In the genomic region with DNA sequence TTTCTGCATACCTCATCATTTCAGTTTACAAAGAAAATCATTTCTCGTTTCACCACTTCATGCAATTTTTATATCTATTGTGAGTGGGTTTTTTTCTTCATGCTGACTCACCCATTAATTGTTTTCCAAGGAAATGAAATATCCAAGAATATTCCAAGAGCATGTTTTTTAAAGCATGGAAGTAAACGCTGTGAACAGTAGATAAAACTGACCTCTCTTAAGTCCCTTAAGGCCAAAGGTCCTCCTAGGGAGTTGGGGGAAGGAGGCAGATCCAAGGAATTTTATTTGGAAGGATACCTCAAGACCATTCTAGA, we compare ENCODE assay signal across 7 cellular contexts. TPM values are rescaled to one million over a fixed set of nuclear protein-coding genes. Genes with fewer than 3 reads are reported as not detected.
DNase-seq lines count a peak whose midpoint lies in the region; ATAC-seq and TF ChIP-seq lines count a peak whose summit lies in the region.

No MANE protein-coding gene starts in this region.

- H3K27ac Mint-ChIP-seq in HFFc6 (peak overlapping the region; percentile 96), glutamatergic neuron (ENCODE audit: unreplicated experiment) (peak overlapping the region; percentile 98)
- H3K27ac Mint-ChIP-seq in activated CD4-positive, alpha-beta memory T cell treated with anti-CD3 and anti-CD28 coated beads, Interleukin-2, amount 10 ng/mL, durations not matched to agents 7 days and 5 days, result no peak overlapping the region

- TF ChIP-seq CTCF in HFFc6 (IDR thresholded peaks at IDR 0.05) (0 out of 2 replicates have a peak, but pooled peaks have one; percentile 2), glutamatergic neuron (IDR thresholded peaks at IDR 0.05; ENCODE audit: partially characterized antibody, unreplicated experiment) (no peak)

- POLR2A ChIA-PET in activated CD4-positive, alpha-beta memory T cell treated with anti-CD3 and anti-CD28 coated beads, Interleukin-2, amount 10 ng/mL, durations not matched to agents 7 days and 5 days (lab: Charles Lee), result no interaction called here

- H3K27me3 Mint-ChIP-seq in HFFc6 (ENCODE audit: insufficient read depth), result peaks cover 4% of the 10 kb centered on the region; the same call in 1 of the 2 replicates
- H3K27me3 Mint-ChIP-seq in activated CD4-positive, alpha-beta memory T cell treated with anti-CD3 and anti-CD28 coated beads, Interleukin-2, amount 10 ng/mL, durations not matched to agents 7 days and 5 days, result peaks cover 60% of the 10 kb centered on the region
- H3K27me3 Mint-ChIP-seq in glutamatergic neuron (ENCODE audit: unreplicated experiment), result peaks cover 6% of the 10 kb centered on the region

- peak overlapping the region in 19 of 21 experiments; percentile 69 to 94 (median 82) for H3K27ac ChIP-seq in skin epidermis

- ATAC-seq in GM18861 (IDR thresholded peaks at IDR 0.05; ENCODE audit: unreplicated experiment), result no peak

- CTCF ChIA-PET in activated CD4-positive, alpha-beta memory T cell treated with anti-CD3 and anti-CD28 coated beads, Interleukin-2, amount 10 ng/mL, durations not matched to agents 7 days and 5 days (lab: Charles Lee), result no interaction called here

- H3K9me3 Mint-ChIP-seq in HFFc6, result no peaks in the 10 kb centered on the region
- no peaks in the 10 kb centered on the region for H3K9me3 Mint-ChIP-seq in activated CD4-positive, alpha-beta memory T cell treated with anti-CD3 and anti-CD28 coated beads, Interleukin-2, amount 10 ng/mL, durations not matched to agents 7 days and 5 days
- H3K9me3 Mint-ChIP-seq in glutamatergic neuron (ENCODE audit: unreplicated experiment), result peaks cover 4% of the 10 kb centered on the region

- DNase-seq in HFFc6 (no peak), glutamatergic neuron (no peak), NCI-H1694 (lab: John Stamatoyannopoulos, UW) (no peak), iPS-NIHi11 (ENCODE audit: low spot score) (no peak)
- DNase-seq in activated CD4-positive, alpha-beta memory T cell treated with anti-CD3 and anti-CD28 coated beads, Interleukin-2, amount 10 ng/mL, durations not matched to agents 7 days and 5 days, result no peak

- H3K4me1 Mint-ChIP-seq in HFFc6 (ENCODE audit: low read depth) (peaks cover 51% of the 10 kb centered on the region), glutamatergic neuron (ENCODE audit: low read depth, unreplicated experiment) (peaks cover 20% of the 10 kb centered on the region)
- H3K4me1 Mint-ChIP-seq in activated CD4-positive, alpha-beta memory T cell treated with anti-CD3 and anti-CD28 coated beads, Interleukin-2, amount 10 ng/mL, durations not matched to agents 7 days and 5 days, result peaks cover 30% of the 10 kb centered on the region

- H3K4me3 Mint-ChIP-seq in HFFc6 (peak overlapping the region; percentile 90), glutamatergic neuron (ENCODE audit: unreplicated experiment) (peak overlapping the region; percentile 96)
- H3K4me3 Mint-ChIP-seq in activated CD4-positive, alpha-beta memory T cell treated with anti-CD3 and anti-CD28 coated beads, Interleukin-2, amount 10 ng/mL, durations not matched to agents 7 days and 5 days, result peak overlapping the region; percentile 48

- peak overlapping the region; percentile 43 to 53 (median 49) for H3K4me3 ChIP-seq in skin epidermis

- H3K36me3 Mint-ChIP-seq in HFFc6 (ENCODE audit: low read depth) (no peaks in the 10 kb centered on the region), glutamatergic neuron (ENCODE audit: unreplicated experiment) (no peaks in the 10 kb centered on the region)
- H3K36me3 Mint-ChIP-seq in activated CD4-positive, alpha-beta memory T cell treated with anti-CD3 and anti-CD28 coated beads, Interleukin-2, amount 10 ng/mL, durations not matched to agents 7 days and 5 days (ENCODE audit: low read depth), result peaks cover 4% of the 10 kb centered on the region

RNA-seq across cellular contexts. Expression of a gene that starts 2.6 kb away (rescaled TPM):
- 10 to 100 TPM; 32.4 to 45.5 (median 35.8) TPM for total RNA-seq in HFFc6 (2021; fragmentation: NEBNext Ultra II Directional; extraction: Animal tissue kit (Norgen Biotek cat#: 25700))
- total RNA-seq in activated CD4-positive, alpha-beta memory T cell treated with anti-CD3 and anti-CD28 coated beads, Interleukin-2, amount 10 ng/mL, durations not matched to agents 7 days and 5 days, result 1 to 10 TPM in 1 of 2 experiments, under 1 TPM in 1; 0.75 to 1.3 TPM
- 117 TPM for total RNA-seq in glutamatergic neuron (ENCODE audit: unreplicated experiment)

RNA-seq across cellular contexts. Expression of a gene that starts 39.8 kb away (rescaled TPM):
- 100 to 1,000 TPM; 349 to 502 (median 461) TPM for total RNA-seq in HFFc6 (2021; fragmentation: NEBNext Ultra II Directional; extraction: Animal tissue kit (Norgen Biotek cat#: 25700))
- total RNA-seq in activated CD4-positive, alpha-beta memory T cell treated with anti-CD3 and anti-CD28 coated beads, Interleukin-2, amount 10 ng/mL, durations not matched to agents 7 days and 5 days, result not detected
- 1,012 TPM for total RNA-seq in glutamatergic neuron (ENCODE audit: unreplicated experiment)

Comparison
In these comparisons a context has a peak if more than half of its experiments do, and no peak if none do; other contexts are left out.
1. RNA of a gene that starts 2.6 kb away (total RNA-seq): 117 TPM in glutamatergic neuron (single experiment) and 32.4 to 45.5 TPM in HFFc6; 0.75 to 1.3 TPM in activated CD4-positive, alpha-beta memory T cell treated with anti-CD3 and anti-CD28 coated beads, Interleukin-2, amount 10 ng/mL, durations not matched to agents 7 days and 5 days; every median in the first group is over 10 times any median in the second.
2. RNA of a gene that starts 39.8 kb away (total RNA-seq): 1,012 TPM in glutamatergic neuron (single experiment) and 349 to 502 TPM in HFFc6; not detected in activated CD4-positive, alpha-beta memory T cell treated with anti-CD3 and anti-CD28 coated beads, Interleukin-2, amount 10 ng/mL, durations not matched to agents 7 days and 5 days; every median in the first group is over 100 times any median in the second.
3. Peak in every context shown above with its lines, with median percentiles within 50 percentile points of each other: H3K4me3 Mint-ChIP-seq.